In the genomic region with DNA sequence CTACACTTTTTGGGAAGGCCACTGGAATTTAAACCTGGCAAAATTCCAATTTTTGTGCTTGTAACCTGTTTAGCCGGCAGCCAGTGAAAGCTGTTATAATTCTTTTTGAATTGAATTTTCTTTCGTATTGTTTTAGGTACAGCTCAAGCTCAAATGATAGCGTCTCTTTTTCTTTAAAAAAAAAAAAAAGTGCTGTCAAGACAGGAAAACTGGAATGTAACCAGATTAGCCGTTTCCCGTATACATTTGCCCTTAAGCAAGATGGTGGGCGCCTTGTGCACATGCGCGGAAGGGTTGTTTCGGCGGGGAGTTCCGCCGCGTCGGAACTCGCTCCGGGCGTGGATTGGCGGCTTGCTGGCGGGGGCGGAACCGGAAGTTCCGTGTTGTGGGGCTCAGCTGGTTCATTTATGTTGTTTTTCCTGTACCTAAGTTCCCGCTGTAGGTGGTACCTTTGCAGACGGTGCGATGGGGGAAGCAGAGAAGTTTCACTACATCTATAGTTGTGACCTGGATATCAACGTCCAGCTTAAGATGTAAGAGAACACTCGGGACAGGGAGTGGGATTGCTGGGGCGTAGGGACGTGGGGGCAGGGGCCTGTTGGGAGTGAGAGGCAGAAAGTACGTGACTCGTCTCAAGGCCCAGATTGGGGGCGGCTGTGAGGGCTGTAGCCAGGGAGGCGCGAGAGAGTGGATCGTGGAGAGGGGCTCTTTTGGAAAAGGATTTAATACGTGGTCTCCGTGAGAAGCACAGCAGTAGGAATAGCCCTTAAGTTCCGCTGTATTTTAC, we compare ENCODE assay signal across 1 cellular context.
TF ChIP-seq lines count a peak whose summit lies in the region.

Gene PIK3C3 (plus strand): TSS at position 408 of the 787 bp plus-strand sequence. CDS start 58 bp downstream, at position 466.

TF ChIP-seq in HepG2, 621 proteins besides CTCF, POLR2A, EP300 and RAD21 (continued from another document and continues in another):
- TF ChIP-seq, protein P1, sequence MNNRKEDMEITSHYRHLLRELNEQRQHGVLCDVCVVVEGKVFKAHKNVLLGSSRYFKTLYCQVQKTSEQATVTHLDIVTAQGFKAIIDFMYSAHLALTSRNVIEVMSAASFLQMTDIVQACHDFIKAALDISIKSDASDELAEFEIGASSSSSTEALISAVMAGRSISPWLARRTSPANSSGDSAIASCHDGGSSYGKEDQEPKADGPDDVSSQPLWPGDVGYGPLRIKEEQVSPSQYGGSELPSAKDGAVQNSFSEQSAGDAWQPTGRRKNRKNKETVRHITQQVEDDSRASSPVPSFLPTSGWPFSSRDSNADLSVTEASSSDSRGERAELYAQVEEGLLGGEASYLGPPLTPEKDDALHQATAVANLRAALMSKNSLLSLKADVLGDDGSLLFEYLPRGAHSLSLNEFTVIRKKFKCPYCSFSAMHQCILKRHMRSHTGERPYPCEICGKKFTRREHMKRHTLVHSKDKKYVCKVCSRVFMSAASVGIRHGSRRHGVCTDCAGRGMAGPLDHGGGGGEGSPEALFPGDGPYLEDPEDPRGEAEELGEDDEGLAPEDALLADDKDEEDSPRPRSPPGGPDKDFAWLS (CRISPR knock-in tag; IDR thresholded peaks at IDR 0.05; ENCODE audit: borderline replicate concordance) = no peak
- no peak for TF ChIP-seq ATAD3A (CRISPR knock-in tag; IDR thresholded peaks at IDR 0.05)
- TF ChIP-seq SIX1 (CRISPR knock-in tag; IDR thresholded peaks at IDR 0.05; ENCODE audit: borderline replicate concordance) = no peak
- TF ChIP-seq EHMT2 (IDR thresholded peaks at IDR 0.05; ENCODE audit: borderline replicate concordance, low read depth, low read length) = peak; percentile 99
- peak; percentile 26; the same call in 1 of the 2 replicates for TF ChIP-seq ZNF232 (CRISPR knock-in tag; IDR thresholded peaks at IDR 0.05; ENCODE audit: borderline replicate concordance)
- no peak for TF ChIP-seq SP1 (IDR thresholded peaks at IDR 0.05)
- peak; percentile 57 for TF ChIP-seq SP1 (CRISPR knock-in tag; IDR thresholded peaks at IDR 0.05)
- TF ChIP-seq ZNF713 (CRISPR knock-in tag; IDR thresholded peaks at IDR 0.05) = no peak
- no peak for TF ChIP-seq KLF11 (CRISPR knock-in tag; IDR thresholded peaks at IDR 0.05)
- TF ChIP-seq ZNF512 (CRISPR knock-in tag; IDR thresholded peaks at IDR 0.05) = no peak
- 0 out of 4 replicates have a peak, but pooled peaks of 1 of the 2 experiments have one; percentile 35 for TF ChIP-seq HMGXB4 (CRISPR knock-in tag; IDR thresholded peaks at IDR 0.05; ENCODE audit: borderline replicate concordance in 1 of 2, low read depth in 1 of 2)
- TF ChIP-seq NPAS2 (CRISPR knock-in tag; IDR thresholded peaks at IDR 0.05; ENCODE audit: borderline replicate concordance) = no peak
- TF ChIP-seq, protein P2, sequence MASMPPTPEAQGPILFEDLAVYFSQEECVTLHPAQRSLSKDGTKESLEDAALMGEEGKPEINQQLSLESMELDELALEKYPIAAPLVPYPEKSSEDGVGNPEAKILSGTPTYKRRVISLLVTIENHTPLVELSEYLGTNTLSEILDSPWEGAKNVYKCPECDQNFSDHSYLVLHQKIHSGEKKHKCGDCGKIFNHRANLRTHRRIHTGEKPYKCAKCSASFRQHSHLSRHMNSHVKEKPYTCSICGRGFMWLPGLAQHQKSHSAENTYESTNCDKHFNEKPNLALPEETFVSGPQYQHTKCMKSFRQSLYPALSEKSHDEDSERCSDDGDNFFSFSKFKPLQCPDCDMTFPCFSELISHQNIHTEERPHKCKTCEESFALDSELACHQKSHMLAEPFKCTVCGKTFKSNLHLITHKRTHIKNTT (CRISPR knock-in tag; IDR thresholded peaks at IDR 0.05) = no peak
- TF ChIP-seq PRPF4 (IDR thresholded peaks at IDR 0.05; ENCODE audit: low read depth, low read length, poor library complexity, severe bottlenecking) = no peak
- no peak for TF ChIP-seq NRL (CRISPR knock-in tag; IDR thresholded peaks at IDR 0.05; ENCODE audit: borderline replicate concordance)
- TF ChIP-seq ZNF451 (CRISPR knock-in tag; IDR thresholded peaks at IDR 0.05) = no peak
- TF ChIP-seq PPARG (CRISPR knock-in tag; conservative IDR thresholded peaks at IDR 0.05) = no peak
- TF ChIP-seq CREM (IDR thresholded peaks at IDR 0.05) = peak; percentile 96
- TF ChIP-seq CREM (CRISPR knock-in tag; IDR thresholded peaks at IDR 0.05) = no peak
- no peak for TF ChIP-seq ZNF879 (CRISPR knock-in tag; IDR thresholded peaks at IDR 0.05)
- no peak; the same call in 1 of the 2 replicates for TF ChIP-seq ZNF598 (CRISPR knock-in tag; IDR thresholded peaks at IDR 0.05; ENCODE audit: borderline replicate concordance)
- TF ChIP-seq ZNF782 (CRISPR knock-in tag; IDR thresholded peaks at IDR 0.05; ENCODE audit: borderline replicate concordance) = no peak
- no peak for TF ChIP-seq TMF1 (CRISPR knock-in tag; IDR thresholded peaks at IDR 0.05; ENCODE audit: low read depth)
- TF ChIP-seq ZNF772 (CRISPR knock-in tag; IDR thresholded peaks at IDR 0.05) = no peak
- no peak for TF ChIP-seq GPBP1L1 (CRISPR knock-in tag; IDR thresholded peaks at IDR 0.05)
- TF ChIP-seq, protein P3, sequence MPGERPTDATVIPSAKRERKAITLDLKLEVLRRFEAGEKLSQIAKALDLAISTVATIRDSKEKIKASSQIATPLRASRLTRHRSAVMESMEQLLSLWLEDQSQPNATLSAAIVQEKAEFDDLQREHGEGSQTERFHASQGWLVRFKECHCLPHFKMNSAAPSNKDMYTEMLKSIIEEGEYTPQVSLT (CRISPR knock-in tag; IDR thresholded peaks at IDR 0.05; ENCODE audit: borderline replicate concordance, low read depth) = no peak
- TF ChIP-seq MTF2 (CRISPR knock-in tag; IDR thresholded peaks at IDR 0.05; ENCODE audit: borderline replicate concordance) = no peak
- TF ChIP-seq ZUFSP (CRISPR knock-in tag; IDR thresholded peaks at IDR 0.05; ENCODE audit: borderline replicate concordance) = no peak
- no peak for TF ChIP-seq ZNF7 (CRISPR knock-in tag; IDR thresholded peaks at IDR 0.05)
- no peak for TF ChIP-seq ZNF251 (CRISPR knock-in tag; IDR thresholded peaks at IDR 0.05)
- no peak for TF ChIP-seq HES4 (CRISPR knock-in tag; IDR thresholded peaks at IDR 0.05; ENCODE audit: borderline replicate concordance)
- no peak for TF ChIP-seq RORA (CRISPR knock-in tag; IDR thresholded peaks at IDR 0.05)
- TF ChIP-seq GLMP (CRISPR knock-in tag; IDR thresholded peaks at IDR 0.05; ENCODE audit: borderline replicate concordance) = no peak
- TF ChIP-seq ZFAT (CRISPR knock-in tag; conservative IDR thresholded peaks at IDR 0.05) = no peak
- no peak for TF ChIP-seq ZNF382 (CRISPR knock-in tag; IDR thresholded peaks at IDR 0.05; ENCODE audit: borderline replicate concordance)
- TF ChIP-seq FOXA3 (CRISPR knock-in tag; IDR thresholded peaks at IDR 0.05) = peak; percentile 68
- TF ChIP-seq ZNF570 (CRISPR knock-in tag; IDR thresholded peaks at IDR 0.05; ENCODE audit: borderline replicate concordance) = no peak
- no peak for TF ChIP-seq ZNF260 (CRISPR knock-in tag; IDR thresholded peaks at IDR 0.05; ENCODE audit: borderline replicate concordance, low read depth)
- peak; percentile 64; the same call in 2 of the 3 replicates for TF ChIP-seq MXI1 (IDR thresholded peaks at IDR 0.05; ENCODE audit: borderline replicate concordance, low read depth, low read length)
- TF ChIP-seq ZNF850 (CRISPR knock-in tag; conservative IDR thresholded peaks at IDR 0.05) = 0 out of 2 replicates have a peak, but pooled peaks have one; percentile 58
- TF ChIP-seq U2AF2 (IDR thresholded peaks at IDR 0.05; ENCODE audit: low read depth, low read length) = no peak
- no peak for TF ChIP-seq MEF2D (CRISPR knock-in tag; IDR thresholded peaks at IDR 0.05)
- peak; percentile 65 for TF ChIP-seq POLR2G (IDR thresholded peaks at IDR 0.05; ENCODE audit: low read depth, low read length)
- no peak for TF ChIP-seq ZNF775 (CRISPR knock-in tag; IDR thresholded peaks at IDR 0.05; ENCODE audit: borderline replicate concordance)
- TF ChIP-seq SALL2 (CRISPR knock-in tag; IDR thresholded peaks at IDR 0.05) = 0 out of 2 replicates have a peak, but pooled peaks have one; percentile 31
- no peak for TF ChIP-seq HNRNPK (IDR thresholded peaks at IDR 0.05; ENCODE audit: low read depth, low read length, poor library complexity, severe bottlenecking)
- no peak for TF ChIP-seq ZNF333 (CRISPR knock-in tag; IDR thresholded peaks at IDR 0.05; ENCODE audit: borderline replicate concordance)
- TF ChIP-seq KDM5B (CRISPR knock-in tag; IDR thresholded peaks at IDR 0.05; ENCODE audit: borderline replicate concordance) = no peak; the same call in 1 of the 2 replicates
- no peak for TF ChIP-seq KLF13 (CRISPR knock-in tag; IDR thresholded peaks at IDR 0.05)
- no peak for TF ChIP-seq ZNF484 (CRISPR knock-in tag; IDR thresholded peaks at IDR 0.05; ENCODE audit: borderline replicate concordance, low read depth)
- TF ChIP-seq ZFP36L1 (CRISPR knock-in tag; IDR thresholded peaks at IDR 0.05) = no peak
- no peak for TF ChIP-seq HOXA9 (CRISPR knock-in tag; IDR thresholded peaks at IDR 0.05; ENCODE audit: borderline replicate concordance)
- TF ChIP-seq, protein P4, sequence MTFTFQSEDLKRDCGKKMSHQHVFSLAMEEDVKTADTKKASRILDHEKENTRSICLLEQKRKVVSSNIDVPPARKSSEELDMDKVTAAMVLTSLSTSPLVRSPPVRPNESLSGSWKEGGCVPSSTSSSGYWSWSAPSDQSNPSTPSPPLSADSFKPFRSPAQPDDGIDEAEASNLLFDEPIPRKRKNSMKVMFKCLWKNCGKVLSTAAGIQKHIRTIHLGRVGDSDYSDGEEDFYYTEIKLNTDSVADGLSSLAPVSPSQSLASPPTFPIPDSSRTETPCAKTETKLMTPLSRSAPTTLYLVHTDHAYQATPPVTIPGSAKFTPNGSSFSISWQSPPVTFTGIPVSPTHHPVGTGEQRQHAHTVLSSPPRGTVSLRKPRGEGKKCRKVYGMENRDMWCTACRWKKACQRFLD (CRISPR knock-in tag; IDR thresholded peaks at IDR 0.05; ENCODE audit: borderline replicate concordance) = no peak
- TF ChIP-seq ZNF562 (CRISPR knock-in tag; IDR thresholded peaks at IDR 0.05; ENCODE audit: borderline replicate concordance) = no peak
- no peak for TF ChIP-seq PAF1 (CRISPR knock-in tag; IDR thresholded peaks at IDR 0.05)
- no peak for TF ChIP-seq SETDB1 (CRISPR knock-in tag; IDR thresholded peaks at IDR 0.05; ENCODE audit: borderline replicate concordance)
- TF ChIP-seq SP5 (CRISPR knock-in tag; IDR thresholded peaks at IDR 0.05; ENCODE audit: borderline replicate concordance, low read depth) = 0 out of 2 replicates have a peak, but pooled peaks have one; percentile 23
